ENCODE assay signal across 20 cellular contexts in genomic region chr11:27456802-27457329, GRCh38. TPM values are rescaled to one million over a fixed set of nuclear protein-coding genes. Genes with fewer than 3 reads are reported as not detected.
DNase-seq lines count a peak whose midpoint lies in the region; ATAC-seq and TF ChIP-seq lines count a peak whose summit lies in the region.
"Had no signal": no experiment of that assay in that cellular context is flagged by ENCODE, and none has a peak within 500 bp of the region (broad histone marks: within the 10 kb centered on the region; RNA-seq: fewer than 3 reads in every experiment).

No MANE protein-coding gene starts in this region.

- in situ Hi-C loops in mammary epithelial cell (cut with MboI; ENCODE audit: low sequenced_read_pairs in 2 of 2): no loop called here

- H3K4me3 ChIP-seq in mammary epithelial cell (replicated peaks in 1 of 3; ENCODE audit: insufficient read depth in 1 of 3, low read depth in 2 of 3, low read length in 3 of 3) (no peak overlapping the region), liver (ENCODE audit: low read depth in 1 of 3, low read length in 3 of 3) (no peak overlapping the region)
- H3K4me3 ChIP-seq: ascending aorta had no signal

- BruUV-seq in mammary epithelial cell (replicated peaks; lab: Mats Ljungman, UMichigan): no TSS peak

- TF ChIP-seq RAD21 in liver (IDR thresholded peaks at IDR 0.05): peak in 1 of 2 donors; percentile 12

- H3K27ac ChIP-seq in 22Rv1 (peak overlapping the region; percentile 67), mammary epithelial cell (ENCODE audit: insufficient read depth, low read depth, low read length) (peak overlapping the region; percentile 76), liver (ENCODE audit: low read depth in 1 of 2, low read length in 2 of 2) (peak overlapping the region; percentile 67 to 72)
- H3K27ac ChIP-seq: C4-2B had no signal

- peaks cover 39% of the 10 kb centered on the region for H3K4me1 ChIP-seq in mammary epithelial cell (ENCODE audit: insufficient read depth, low read length)
- peaks cover 17 to 62% (median 42%) of the 10 kb centered on the region in 4 donors for H3K4me1 ChIP-seq in liver (ENCODE audit: control insufficient read depth in 4 of 4, insufficient read depth in 4 of 4, low read length in 3 of 4)

- no peak for TF ChIP-seq CTCF in 22Rv1 (IDR thresholded peaks at IDR 0.05)
- TF ChIP-seq CTCF in mammary epithelial cell (conservative IDR thresholded peaks at IDR 0.05 in 1 of 2, IDR thresholded peaks at IDR 0.05 in 1 of 2; ENCODE audit: extremely low read depth in 1 of 2, insufficient read depth in 1 of 2, low read depth in 1 of 2, low read length in 2 of 2): no peak
- no peak for TF ChIP-seq CTCF in liver (IDR thresholded peaks at IDR 0.05; ENCODE audit: low read depth, low read length, missing input control)

- no peak overlapping the region for H2AFZ ChIP-seq in mammary epithelial cell (ENCODE audit: low read depth, low read length)

- CTCF ChIA-PET in mammary epithelial cell (lab: Charles Lee; ENCODE audit: low non-redundant PET): no interaction called here

- no peaks in the 10 kb centered on the region for H3K27me3 ChIP-seq in mammary epithelial cell (ENCODE audit: insufficient read depth, low read length)
- H3K27me3 ChIP-seq in liver (ENCODE audit: control insufficient read depth in 4 of 4, insufficient read depth in 4 of 4, low read length in 3 of 4): no peaks in the 10 kb centered on the region
- H3K27me3 ChIP-seq: ascending aorta had no signal

- H3K36me3 ChIP-seq in mammary epithelial cell (ENCODE audit: insufficient read depth, low read length) (no peaks in the 10 kb centered on the region), liver (ENCODE audit: control insufficient read depth in 4 of 4, insufficient read depth in 3 of 4, low read depth in 1 of 4, low read length in 3 of 4) (no peaks in the 10 kb centered on the region)
- H3K36me3 ChIP-seq: ascending aorta had no signal

- H3K79me2 ChIP-seq in mammary epithelial cell (ENCODE audit: insufficient read depth, low read length): peaks cover 94% of the 10 kb centered on the region

- ATAC-seq in GM18873 (IDR thresholded peaks at IDR 0.05; ENCODE audit: low FRiP score, unreplicated experiment) (no peak), HG03457 (IDR thresholded peaks at IDR 0.05; ENCODE audit: unreplicated experiment) (no peak)
- ATAC-seq: activated CD4-positive, alpha-beta T cell treated with anti-CD3 and anti-CD28 coated beads for 36 hours had no signal

- dilution Hi-C loops in mammary epithelial cell (cut with HindIII; ENCODE audit: low sequenced_read_pairs): no loop called here

- H4K20me1 ChIP-seq in mammary epithelial cell (ENCODE audit: insufficient read depth, low read length): no peaks in the 10 kb centered on the region

- H3K9ac ChIP-seq in mammary epithelial cell (ENCODE audit: insufficient read depth, low read length) (peak overlapping the region; percentile 40), liver (ENCODE audit: low read depth in 1 of 2, low read length in 2 of 2) (no peak overlapping the region)

- intact Hi-C loops in mammary epithelial cell (cut with micrococcal nuclease): loop anchor here (1.0 kb wide), 1 partner anchor 7 kb away; no protein-coding TSS in a partner anchor

- H3K9me3 ChIP-seq in mammary epithelial cell (replicated peaks; ENCODE audit: insufficient read depth, low read length): no peaks in the 10 kb centered on the region
- no peaks in the 10 kb centered on the region for H3K9me3 ChIP-seq in liver (ENCODE audit: control insufficient read depth in 4 of 4, low read length in 3 of 4)
- H3K9me3 ChIP-seq: ascending aorta had no signal

- peak overlapping the region; percentile 73 for H3K4me2 ChIP-seq in mammary epithelial cell (ENCODE audit: insufficient read depth, low read depth, low read length)

- DNase-seq in NCI-H146 (lab: John Stamatoyannopoulos, UW): peak; percentile 44
- DNase-seq in mammary epithelial cell: no peak
- DNase-seq in HUDEP-2 (lab: John Stamatoyannopoulos, UW; ENCODE audit: unreplicated experiment in 76 of 76): no peak
- no peak for DNase-seq in effector CD8-positive, alpha-beta T cell (lab: John Stamatoyannopoulos, UW)
- DNase-seq: activated CD4-positive, alpha-beta T cell treated with anti-CD3 and anti-CD28 coated beads for 36 hours; activated T-cell treated with anti-CD3 and anti-CD28 coated beads, Interleukin-2, amount 50 U/mL, for 48 hours; effector CD4-positive, alpha-beta T cell; head of caudate nucleus; NCI-H1048; NCI-H2081 treated with DMSO at 0.1 percent for 48 hours; nucleus accumbens; right cardiac atrium; stimulated activated CD4-positive, alpha-beta T cell treated with anti-CD3 and anti-CD28 coated beads, Interleukin-15, amount 100 ng/mL, for 24 hours; substantia nigra had no signal

TF ChIP-seq in liver, 16 proteins besides CTCF, POLR2A, EP300 and RAD21:
- TF ChIP-seq, protein P1, sequence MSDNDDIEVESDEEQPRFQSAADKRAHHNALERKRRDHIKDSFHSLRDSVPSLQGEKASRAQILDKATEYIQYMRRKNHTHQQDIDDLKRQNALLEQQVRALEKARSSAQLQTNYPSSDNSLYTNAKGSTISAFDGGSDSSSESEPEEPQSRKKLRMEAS (IDR thresholded peaks at IDR 0.05): peak; percentile 13
- no peak for TF ChIP-seq TAF1 (conservative IDR thresholded peaks at IDR 0.05)
- no peak for TF ChIP-seq SP1 (IDR thresholded peaks at IDR 0.05)
- no peak for TF ChIP-seq NR2F2 (IDR thresholded peaks at IDR 0.05)
- TF ChIP-seq GABPA (IDR thresholded peaks at IDR 0.05 in 1 of 2, conservative IDR thresholded peaks at IDR 0.05 in 1 of 2): no peak
- peak in 1 of 2 donors; percentile 23 for TF ChIP-seq RXRA (IDR thresholded peaks at IDR 0.05)
- no peak for TF ChIP-seq HNF4G (IDR thresholded peaks at IDR 0.05)
- TF ChIP-seq, protein P2, sequence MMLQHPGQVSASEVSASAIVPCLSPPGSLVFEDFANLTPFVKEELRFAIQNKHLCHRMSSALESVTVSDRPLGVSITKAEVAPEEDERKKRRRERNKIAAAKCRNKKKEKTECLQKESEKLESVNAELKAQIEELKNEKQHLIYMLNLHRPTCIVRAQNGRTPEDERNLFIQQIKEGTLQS (IDR thresholded peaks at IDR 0.05): no peak
- TF ChIP-seq YY1 (IDR thresholded peaks at IDR 0.05): peak; percentile 86
- TF ChIP-seq FOXA1 (IDR thresholded peaks at IDR 0.05): no peak
- TF ChIP-seq, protein P3, sequence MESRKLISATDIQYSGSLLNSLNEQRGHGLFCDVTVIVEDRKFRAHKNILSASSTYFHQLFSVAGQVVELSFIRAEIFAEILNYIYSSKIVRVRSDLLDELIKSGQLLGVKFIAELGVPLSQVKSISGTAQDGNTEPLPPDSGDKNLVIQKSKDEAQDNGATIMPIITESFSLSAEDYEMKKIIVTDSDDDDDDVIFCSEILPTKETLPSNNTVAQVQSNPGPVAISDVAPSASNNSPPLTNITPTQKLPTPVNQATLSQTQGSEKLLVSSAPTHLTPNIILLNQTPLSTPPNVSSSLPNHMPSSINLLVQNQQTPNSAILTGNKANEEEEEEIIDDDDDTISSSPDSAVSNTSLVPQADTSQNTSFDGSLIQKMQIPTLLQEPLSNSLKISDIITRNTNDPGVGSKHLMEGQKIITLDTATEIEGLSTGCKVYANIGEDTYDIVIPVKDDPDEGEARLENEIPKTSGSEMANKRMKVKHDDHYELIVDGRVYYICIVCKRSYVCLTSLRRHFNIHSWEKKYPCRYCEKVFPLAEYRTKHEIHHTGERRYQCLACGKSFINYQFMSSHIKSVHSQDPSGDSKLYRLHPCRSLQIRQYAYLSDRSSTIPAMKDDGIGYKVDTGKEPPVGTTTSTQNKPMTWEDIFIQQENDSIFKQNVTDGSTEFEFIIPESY (IDR thresholded peaks at IDR 0.05): no peak
- TF ChIP-seq, protein P4, sequence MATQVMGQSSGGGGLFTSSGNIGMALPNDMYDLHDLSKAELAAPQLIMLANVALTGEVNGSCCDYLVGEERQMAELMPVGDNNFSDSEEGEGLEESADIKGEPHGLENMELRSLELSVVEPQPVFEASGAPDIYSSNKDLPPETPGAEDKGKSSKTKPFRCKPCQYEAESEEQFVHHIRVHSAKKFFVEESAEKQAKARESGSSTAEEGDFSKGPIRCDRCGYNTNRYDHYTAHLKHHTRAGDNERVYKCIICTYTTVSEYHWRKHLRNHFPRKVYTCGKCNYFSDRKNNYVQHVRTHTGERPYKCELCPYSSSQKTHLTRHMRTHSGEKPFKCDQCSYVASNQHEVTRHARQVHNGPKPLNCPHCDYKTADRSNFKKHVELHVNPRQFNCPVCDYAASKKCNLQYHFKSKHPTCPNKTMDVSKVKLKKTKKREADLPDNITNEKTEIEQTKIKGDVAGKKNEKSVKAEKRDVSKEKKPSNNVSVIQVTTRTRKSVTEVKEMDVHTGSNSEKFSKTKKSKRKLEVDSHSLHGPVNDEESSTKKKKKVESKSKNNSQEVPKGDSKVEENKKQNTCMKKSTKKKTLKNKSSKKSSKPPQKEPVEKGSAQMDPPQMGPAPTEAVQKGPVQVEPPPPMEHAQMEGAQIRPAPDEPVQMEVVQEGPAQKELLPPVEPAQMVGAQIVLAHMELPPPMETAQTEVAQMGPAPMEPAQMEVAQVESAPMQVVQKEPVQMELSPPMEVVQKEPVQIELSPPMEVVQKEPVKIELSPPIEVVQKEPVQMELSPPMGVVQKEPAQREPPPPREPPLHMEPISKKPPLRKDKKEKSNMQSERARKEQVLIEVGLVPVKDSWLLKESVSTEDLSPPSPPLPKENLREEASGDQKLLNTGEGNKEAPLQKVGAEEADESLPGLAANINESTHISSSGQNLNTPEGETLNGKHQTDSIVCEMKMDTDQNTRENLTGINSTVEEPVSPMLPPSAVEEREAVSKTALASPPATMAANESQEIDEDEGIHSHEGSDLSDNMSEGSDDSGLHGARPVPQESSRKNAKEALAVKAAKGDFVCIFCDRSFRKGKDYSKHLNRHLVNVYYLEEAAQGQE (IDR thresholded peaks at IDR 0.05): no peak
- peak; percentile 7 for TF ChIP-seq FOXA2 (IDR thresholded peaks at IDR 0.05)
- no peak for TF ChIP-seq EGR1 (IDR thresholded peaks at IDR 0.05; ENCODE audit: low read depth in 2 of 2)
- no peak for TF ChIP-seq JUND (IDR thresholded peaks at IDR 0.05)
- TF ChIP-seq HNF4A (conservative IDR thresholded peaks at IDR 0.05): peak in 1 of 2 donors; percentile 20

RNA-seq across cellular contexts. Expression of gene LGR4, which starts 15.7 kb away (rescaled TPM):
- total RNA-seq in mammary epithelial cell (10 to 100 TPM; 27.8 to 45.8 TPM), liver (10 to 100 TPM; 64.7 to 95.3 TPM)
- polyA plus RNA-seq in mammary epithelial cell (19.3 TPM), liver (10 to 100 TPM; 13.7 to 20.4 TPM)
- 93.1 TPM for polyA minus RNA-seq in mammary epithelial cell

RNA-seq across cellular contexts. Expression of gene LIN7C, which starts 49.7 kb away (rescaled TPM):
- 10 to 100 TPM; 43.7 to 76.3 TPM for total RNA-seq in mammary epithelial cell
- polyA plus RNA-seq in mammary epithelial cell: 16.3 TPM
- polyA minus RNA-seq in mammary epithelial cell: 20.2 TPM
- total RNA-seq in liver: 10 to 100 TPM; 37.7 to 43.7 TPM
- polyA plus RNA-seq in liver: 10 to 100 TPM in 1 of 2 donors, 1 to 10 TPM in 1; 5.2 to 14.0 TPM
